Comparison of ENCODE assay signal across 32 cellular contexts in the genomic region with DNA sequence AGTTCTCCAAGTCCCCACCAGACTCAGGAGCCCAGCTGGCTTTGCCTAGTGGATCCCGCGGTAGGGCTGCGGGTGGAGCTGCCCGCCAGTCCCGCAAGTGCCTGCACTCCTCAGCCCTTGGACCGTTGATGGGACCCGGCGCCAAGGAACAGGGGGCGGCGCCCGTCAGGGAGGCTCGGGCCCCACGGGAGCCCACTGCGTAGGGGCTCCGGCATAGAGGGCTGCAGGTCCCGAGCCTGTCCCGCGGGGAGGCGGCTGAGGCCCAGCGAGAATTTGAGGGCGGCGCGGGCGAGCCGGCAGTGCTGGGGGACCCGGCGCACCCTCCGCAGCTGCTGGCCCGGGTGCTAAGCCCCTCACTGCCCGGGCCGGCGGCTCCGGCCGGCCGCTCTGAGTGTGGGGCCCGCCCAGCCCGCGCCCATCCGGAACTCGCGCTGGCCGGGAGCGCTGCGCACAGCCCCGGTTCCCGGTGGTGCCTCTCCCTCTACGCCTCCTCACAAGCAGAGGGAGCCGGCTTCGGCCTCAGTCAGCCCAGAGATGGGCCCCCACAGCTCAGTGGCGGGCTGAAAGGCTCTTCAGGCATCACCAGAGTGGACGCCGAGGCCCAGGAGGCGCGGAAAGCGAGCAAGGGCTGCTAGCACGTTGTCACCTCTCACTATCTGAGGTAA.
"Had no signal": no experiment of that assay in that cellular context is flagged by ENCODE, and none has a peak within 500 bp of the region (broad histone marks: within the 10 kb centered on the region; RNA-seq: fewer than 3 reads in every experiment).

No MANE protein-coding gene starts in this region.

- H3K27ac Mint-ChIP-seq: activated B cell treated with CpG ODN at 0.5 μM for 24 hours; activated CD4-positive, alpha-beta memory T cell treated with anti-CD3 and anti-CD28 coated beads for 36 hours; activated naive CD4-positive, alpha-beta T cell treated with anti-CD3 and anti-CD28 coated beads, Interleukin-2, amount 10 ng/mL, durations not matched to agents 7 days and 5 days; activated naive CD8-positive, alpha-beta T cell; activated naive CD8-positive, alpha-beta T cell treated with anti-CD3 and anti-CD28 coated beads, Interleukin-2, amount 50 U/mL, for 24 hours; activated T-helper 1 cell treated with anti-CD3 and anti-CD28 coated beads, Interleukin-12 subunit alpha, Interleukin-12 subunit beta, Interleukin-2, Interleukin-4 antibody, amounts not matched to agents 30 ng/mL and 10 ng/mL and 1 ng/mL, durations not matched to agents 14 hours and 24 hours and 36 hours; brain; T-helper 1 cell treated with Interleukin-12 subunit alpha and Interleukin-12 subunit beta and Interleukin-4 antibody, amounts not matched to agents 30 μg/mL and 1 μg/mL, for 36 hours; T-helper 2 cell treated with Interferon-gamma antibody and Interleukin-4, amounts not matched to agents 5 μg/mL and 100 μg/mL, for 36 hours had no signal

- H3K9ac ChIP-seq: SK-N-SH had no signal

- H3K4me3 Mint-ChIP-seq: activated B cell treated with CpG ODN at 0.5 μM for 24 hours; activated CD4-positive, alpha-beta memory T cell treated with anti-CD3 and anti-CD28 coated beads for 36 hours; activated naive CD4-positive, alpha-beta T cell treated with anti-CD3 and anti-CD28 coated beads, Interleukin-2, amount 10 ng/mL, durations not matched to agents 7 days and 5 days; activated naive CD8-positive, alpha-beta T cell; activated naive CD8-positive, alpha-beta T cell treated with anti-CD3 and anti-CD28 coated beads, Interleukin-2, amount 50 U/mL, for 24 hours; activated T-cell treated with anti-CD3 and anti-CD28 coated beads, Interleukin-2, amount 50 U/mL, for 4 hours; activated T-helper 1 cell treated with anti-CD3 and anti-CD28 coated beads, Interleukin-12 subunit alpha, Interleukin-12 subunit beta, Interleukin-2, Interleukin-4 antibody, amounts not matched to agents 30 ng/mL and 10 ng/mL and 1 ng/mL, durations not matched to agents 14 hours and 24 hours and 36 hours; brain; T-helper 1 cell treated with Interleukin-12 subunit alpha and Interleukin-12 subunit beta and Interleukin-4 antibody, amounts not matched to agents 30 μg/mL and 1 μg/mL, for 36 hours; T-helper 2 cell treated with Interferon-gamma antibody and Interleukin-4, amounts not matched to agents 5 μg/mL and 100 μg/mL, for 36 hours had no signal

- DNase-seq: activated B cell treated with CpG ODN at 0.5 μM for 24 hours; activated CD4-positive, alpha-beta memory T cell treated with anti-CD3 and anti-CD28 coated beads for 36 hours; activated CD4-positive, alpha-beta T cell treated with anti-CD3 and anti-CD28 coated beads for 4 hours; activated CD4-positive, alpha-beta T cell treated with anti-CD3 and anti-CD28 coated beads, Interleukin-2, amount 50 U/mL, for 1 hour; activated CD4-positive, CD25-positive, alpha-beta regulatory T cell treated with anti-CD3 and anti-CD28 coated beads, Interleukin-2, amount 50 U/mL, for 72 hours; activated CD8-positive, alpha-beta memory T cell treated with anti-CD3 and anti-CD28 coated beads, Interleukin-2, amount 50 U/mL, for 4 hours; activated effector memory CD4-positive, alpha-beta T cell treated with Interleukin-2 at 50 U/mL for 16 hours; activated naive CD4-positive, alpha-beta T cell treated with anti-CD3 and anti-CD28 coated beads, Interleukin-2, amount 10 ng/mL, durations not matched to agents 7 days and 5 days; activated naive CD8-positive, alpha-beta T cell treated with anti-CD3 and anti-CD28 coated beads, Interleukin-2, amount 50 U/mL, for 24 hours; activated T-cell treated with anti-CD3 and anti-CD28 coated beads for 4 hours; activated T-cell treated with anti-CD3 and anti-CD28 coated beads, Interleukin-2, amount 50 U/mL, for 4 hours; anterior cingulate cortex; NCI-H1092 treated with DMSO at 0.1 percent for 48 hours; NCI-H1417; NCI-H146; NCI-H187; NCI-H2029 treated with DMSO at 0.1 percent for 48 hours; NCI-H2107; NCI-H226; NCI-H446 treated with DMSO at 0.1 percent for 48 hours; NCI-H524 treated with DMSO at 0.1 percent for 48 hours; SHP77 treated with DMSO at 0.1 percent for 48 hours; SK-N-SH had no signal

- ATAC-seq: activated naive CD8-positive, alpha-beta T cell treated with anti-CD3 and anti-CD28 coated beads, Interleukin-2, amount 50 U/mL, for 24 hours; activated T-cell treated with anti-CD3 and anti-CD28 coated beads, Interleukin-2, amount 50 U/mL, for 4 hours; K562; Panc1 had no signal

- FAIRE-seq: bronchial epithelial cell, K562 had no signal

- H3K27me3 ChIP-seq: SJSA1 had no signal

- H3K27ac ChIP-seq: SJSA1 had no signal

- H3K4me3 ChIP-seq: K562, SJSA1 had no signal

- H3K4me1 ChIP-seq: SJSA1 had no signal

- H3K9me3 ChIP-seq: SJSA1, SK-N-SH had no signal

- H3K4me2 ChIP-seq: SK-N-SH had no signal

- H3K9me3 Mint-ChIP-seq: activated naive CD8-positive, alpha-beta T cell treated with anti-CD3 and anti-CD28 coated beads, Interleukin-2, amount 50 U/mL, for 24 hours; activated T-cell treated with anti-CD3 and anti-CD28 coated beads, Interleukin-2, amount 50 U/mL, for 4 hours had no signal

- H3K4me1 Mint-ChIP-seq: activated B cell treated with CpG ODN at 0.5 μM for 24 hours; activated naive CD4-positive, alpha-beta T cell treated with anti-CD3 and anti-CD28 coated beads, Interleukin-2, amount 10 ng/mL, durations not matched to agents 7 days and 5 days; activated naive CD8-positive, alpha-beta T cell treated with anti-CD3 and anti-CD28 coated beads, Interleukin-2, amount 50 U/mL, for 24 hours; brain had no signal

- H3K27me3 Mint-ChIP-seq: activated B cell treated with CpG ODN at 0.5 μM for 24 hours; activated CD4-positive, alpha-beta memory T cell treated with anti-CD3 and anti-CD28 coated beads for 36 hours; activated naive CD4-positive, alpha-beta T cell treated with anti-CD3 and anti-CD28 coated beads, Interleukin-2, amount 10 ng/mL, durations not matched to agents 7 days and 5 days; activated naive CD8-positive, alpha-beta T cell; activated naive CD8-positive, alpha-beta T cell treated with anti-CD3 and anti-CD28 coated beads, Interleukin-2, amount 50 U/mL, for 24 hours; brain had no signal

- H3K36me3 ChIP-seq: SJSA1 had no signal

- H3K36me3 Mint-ChIP-seq: activated CD4-positive, alpha-beta memory T cell treated with anti-CD3 and anti-CD28 coated beads for 36 hours; activated naive CD4-positive, alpha-beta T cell treated with anti-CD3 and anti-CD28 coated beads, Interleukin-2, amount 10 ng/mL, durations not matched to agents 7 days and 5 days; activated naive CD8-positive, alpha-beta T cell had no signal
